8 cellular contexts compared by ENCODE assay signal in genomic region chr2:95115418-95115817, GRCh38. TPM values are rescaled to one million over a fixed set of nuclear protein-coding genes. Genes with fewer than 3 reads are reported as not detected.
DNase-seq lines count a peak whose midpoint lies in the region; ATAC-seq and TF ChIP-seq lines count a peak whose summit lies in the region.

No MANE protein-coding gene starts in this region.

- H2AFZ ChIP-seq in PC-9: no peak overlapping the region

- H4K20me1 ChIP-seq in PC-9 (ENCODE audit: insufficient read depth): peaks cover 22% of the 10 kb centered on the region

- H3F3A ChIP-seq in PC-9 (ENCODE audit: insufficient read depth, low read depth): peaks cover 16% of the 10 kb centered on the region

- POLR2A ChIA-PET in PC-9 (lab: Charles Lee; ENCODE audit: unreplicated experiment): interaction anchor here (0.6 kb wide), 1 partner anchor 83 kb away, joined by 6 read pairs; no protein-coding TSS in a partner anchor

- DNase-seq in DMS153 treated with DMSO at 0.1 percent for 48 hours (lab: John Stamatoyannopoulos, UW; ENCODE audit: unreplicated experiment) (peak; percentile 37), HT-29 (ENCODE audit: low spot score) (peak; percentile 78), PC-9 (peak; percentile 69 to 77), fibroblast of peridontal ligament (ENCODE audit: extremely low read depth) (peak; percentile 65), nucleus accumbens (lab: John Stamatoyannopoulos, UW) (peak in 49 of 56 donors; percentile 3 to 81 (median 38)), suprapubic skin (ENCODE audit: low spot score in 2 of 2) (no peak)
- peak; percentile 78 to 79 for DNase-seq in activated T-cell treated with anti-CD3 and anti-CD28 coated beads, Interleukin-2, amount 50 U/mL, for 48 hours

- TF ChIP-seq CTCF in PC-9 (conservative IDR thresholded peaks at IDR 0.05) (peak; percentile 94), suprapubic skin (IDR thresholded peaks at IDR 0.05) (peak; percentile 14 to 63)

- peaks cover 10% of the 10 kb centered on the region; the same call in 1 of the 2 replicates for H3K4me1 ChIP-seq in PC-9 (replicated peaks; ENCODE audit: insufficient read depth)
- peaks cover 14% of the 10 kb centered on the region for H3K4me1 ChIP-seq in suprapubic skin

- no peaks in the 10 kb centered on the region for H3K9me2 ChIP-seq in PC-9 (ENCODE audit: insufficient read depth)

- no peak overlapping the region for H3K27ac ChIP-seq in PC-9
- no peak overlapping the region for H3K27ac ChIP-seq in suprapubic skin

- BruUV-seq in PC-9 (replicated peaks; lab: Mats Ljungman, UMichigan): no TSS peak

- 25% methylated on average over 7 of the region's 7 CpGs for WGBS in suprapubic skin

- TF ChIP-seq EP300 in suprapubic skin (IDR thresholded peaks at IDR 0.05): no peak

- H3K27me3 ChIP-seq in PC-9 (ENCODE audit: insufficient read depth, low read depth) (no peaks in the 10 kb centered on the region), suprapubic skin (no peaks in the 10 kb centered on the region)

- CTCF ChIA-PET in PC-9 (lab: Charles Lee): interaction anchor here (0.6 to 2.1 kb wide), 7 partner anchors 20 to 159 kb away, joined by 3 to 10 read pairs (median 5); no protein-coding TSS in a partner anchor

- no peak overlapping the region for H3K4me3 ChIP-seq in PC-9
- H3K4me3 ChIP-seq in suprapubic skin: no peak overlapping the region

- intact Hi-C loops in PC-9 (cut with micrococcal nuclease; ENCODE audit: unreplicated experiment): loop anchor here (1.0 to 2.0 kb wide), 4 partner anchors 39 to 241 kb away; no protein-coding TSS in a partner anchor

- H3K4me2 ChIP-seq in PC-9: no peak overlapping the region

- H3K9me3 ChIP-seq in PC-9 (ENCODE audit: insufficient read depth, low read depth): no peaks in the 10 kb centered on the region
- no peaks in the 10 kb centered on the region for H3K9me3 ChIP-seq in suprapubic skin

- H3K79me2 ChIP-seq in PC-9 (ENCODE audit: low read depth): peaks cover 40% of the 10 kb centered on the region

- ATAC-seq in GM21390 (IDR thresholded peaks at IDR 0.05; ENCODE audit: unreplicated experiment): peak; percentile 95

- peaks cover 38% of the 10 kb centered on the region for H3K36me3 ChIP-seq in PC-9 (ENCODE audit: low read depth)
- peaks cover 39% of the 10 kb centered on the region for H3K36me3 ChIP-seq in suprapubic skin

- TF ChIP-seq POLR2A in suprapubic skin (IDR thresholded peaks at IDR 0.05): no peak

RNA-seq across cellular contexts. Expression of gene MRPS5, which starts 6.2 kb away (rescaled TPM):
- total RNA-seq in HT-29 (2014; rRNA removed; shearing (Covaris generic)): 103 and 109 TPM in 2 replicates
- total RNA-seq in PC-9 (2021): 69.0 and 69.4 TPM in 2 replicates
- 10 to 100 TPM; 31.9 to 57.1 (median 36.8) TPM for total RNA-seq in suprapubic skin

RNA-seq across cellular contexts. Expression of gene ZNF514, which starts 44.2 kb away (rescaled TPM):
- total RNA-seq in HT-29 (2014; rRNA removed; shearing (Covaris generic)): 5.4 and 5.6 TPM in 2 replicates
- total RNA-seq in PC-9 (2021): 21.7 and 27.8 TPM in 2 replicates
- total RNA-seq in suprapubic skin: 10 to 100 TPM in 3 of 4 donors, 1 to 10 TPM in 1; 9.1 to 33.3 (median 23.1) TPM

RNA-seq across cellular contexts. Expression of gene ZNF2, which starts 50.2 kb away (rescaled TPM):
- 0.69 and 0.70 TPM in 2 replicates for total RNA-seq in HT-29 (2014; rRNA removed; shearing (Covaris generic))
- total RNA-seq in PC-9 (2021): 2.9 and 4.9 TPM in 2 replicates
- 1 to 10 TPM; 1.4 to 4.8 (median 2.6) TPM for total RNA-seq in suprapubic skin

Comparison
In these comparisons a context has a peak if more than half of its experiments do, and no peak if none do; other contexts are left out.
1. DNase-seq: peak in DMS153 treated with DMSO at 0.1 percent for 48 hours (single experiment), HT-29 (single experiment), PC-9 (2 of 2), activated T-cell treated with anti-CD3 and anti-CD28 coated beads, Interleukin-2, amount 50 U/mL, for 48 hours (2 of 2), fibroblast of peridontal ligament (single experiment) and nucleus accumbens (49 of 56); none in suprapubic skin (0 of 2).